ENCODE assay signal across 8 cellular contexts in the genomic region with DNA sequence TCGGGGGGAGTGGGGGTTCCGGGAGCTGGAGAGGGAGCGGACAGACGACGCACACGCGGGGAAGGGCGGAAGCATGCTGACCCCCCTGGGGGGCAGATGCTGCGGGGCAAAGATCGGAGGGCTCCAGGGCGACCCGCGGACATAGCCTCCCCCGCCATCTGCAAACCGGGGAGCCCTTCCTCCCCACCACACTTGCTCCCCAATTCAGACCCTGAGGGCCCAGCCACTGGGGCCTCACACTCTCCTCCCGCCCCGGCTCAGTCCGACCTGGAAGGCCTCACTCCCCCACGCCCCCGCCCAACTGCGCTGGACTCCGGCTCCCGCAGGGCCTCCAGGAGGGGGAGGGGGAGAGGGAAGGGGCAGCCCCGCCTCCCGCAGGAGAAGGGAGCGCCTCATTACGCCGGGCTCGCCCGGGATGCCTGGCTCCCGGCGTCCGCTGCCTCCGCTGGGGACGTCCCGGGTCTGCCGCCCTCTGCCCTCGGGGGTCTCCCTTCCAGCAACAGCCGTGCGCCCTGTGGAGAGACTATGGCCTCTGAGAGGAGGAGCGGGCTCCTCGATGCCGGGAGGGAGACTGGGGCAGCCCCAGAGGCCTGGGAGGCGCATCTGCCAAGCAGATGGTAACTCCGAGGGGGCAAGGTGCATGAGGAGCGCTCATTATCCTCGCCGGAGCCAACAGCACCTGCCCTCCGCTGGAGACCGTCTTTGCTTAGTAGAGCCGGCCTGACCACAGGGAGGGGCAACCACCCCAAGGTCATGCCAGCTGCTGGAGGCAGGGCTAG. TPM values are rescaled to one million over a fixed set of nuclear protein-coding genes. Genes with fewer than 3 reads are reported as not detected.
A peak's percentile ranks its signal among the peaks of the same experiment; 100 is the strongest.
DNase-seq lines count a peak whose midpoint lies in the region; ATAC-seq, FAIRE-seq and TF ChIP-seq lines count a peak whose summit lies in the region.

No MANE protein-coding gene starts in this region.

- POLR2A ChIA-PET in K562 (lab: Yijun Ruan, JAX): no interaction called here

- FAIRE-seq in K562 (lab: Jason Lieb, UNC): peak; percentile 49
- FAIRE-seq in H54 (lab: Jason Lieb, UNC): no peak

- TF ChIP-seq CTCF in K562 (IDR thresholded peaks at IDR 0.05 in 2 of 3, conservative IDR thresholded peaks at IDR 0.05 in 1 of 3; ENCODE audit: insufficient read depth in 2 of 3, low read depth in 1 of 3, low read length in 3 of 3): no peak
- TF ChIP-seq CTCF in MM.1S (IDR thresholded peaks at IDR 0.05; ENCODE audit: low read length): no peak

- H4K20me1 ChIP-seq in K562 (replicated peaks; ENCODE audit: control insufficient read depth, insufficient read depth, low read length) (peaks cover 6% of the 10 kb centered on the region), MM.1S (ENCODE audit: insufficient read depth, low read length) (no peaks in the 10 kb centered on the region)

- TF ChIP-seq POLR2A in K562 (conservative IDR thresholded peaks at IDR 0.05) (0 out of 2 replicates have a peak, but pooled peaks have one; percentile 42), H54 (IDR thresholded peaks at IDR 0.05; ENCODE audit: low read depth, low read length) (no peak)

- H3K4me1 ChIP-seq in ES-I3 (ENCODE audit: insufficient read depth, low read length) (peaks cover 27% of the 10 kb centered on the region), K562 (replicated peaks in 1 of 2; ENCODE audit: control insufficient read depth in 2 of 2, insufficient read depth in 2 of 2, low read length in 2 of 2) (peaks cover 0 to 35% of the 10 kb centered on the region in 2 experiments; a peak in 3 of 5 replicates), iPS DF 6.9 (ENCODE audit: control insufficient read depth, insufficient read depth, low read length) (peaks cover 2% of the 10 kb centered on the region), MM.1S (ENCODE audit: low read length) (no peaks in the 10 kb centered on the region)

- H3K27me3 ChIP-seq in K562 (ENCODE audit: control insufficient read depth in 2 of 2, insufficient read depth in 2 of 2, low read length in 2 of 2) (peaks cover 31 to 65% of the 10 kb centered on the region in 2 experiments), iPS DF 6.9 (ENCODE audit: control insufficient read depth, insufficient read depth, low read length) (peaks cover 15% of the 10 kb centered on the region), MM.1S (replicated peaks; ENCODE audit: insufficient read depth, low read length) (peaks cover 92% of the 10 kb centered on the region)

- peak; percentile 56 for DNase-seq in NCI-H226
- DNase-seq in K562 (ENCODE audit: extremely low read depth in 1 of 4, low spot score in 3 of 4): peak; percentile 78 to 93 (median 88)
- no peak for DNase-seq in iPS DF 6.9 (ENCODE audit: low read depth, low spot score)
- DNase-seq in renal cortical epithelial cell (ENCODE audit: low read depth): peak; percentile 48
- DNase-seq in MM.1S: no peak
- DNase-seq in H54 (ENCODE audit: insufficient read length, low spot score): no peak

- TF ChIP-seq RAD21 in K562 (CRISPR knock-in tag; conservative IDR thresholded peaks at IDR 0.05 in 1 of 2, IDR thresholded peaks at IDR 0.05 in 1 of 2): no peak

- H3K9me3 ChIP-seq in ES-I3 (ENCODE audit: control insufficient read depth, insufficient read depth, low read length) (no peaks in the 10 kb centered on the region), K562 (replicated peaks; ENCODE audit: control insufficient read depth, insufficient read depth, low read depth, low read length) (no peaks in the 10 kb centered on the region; the same call in 1 of the 2 replicates), iPS DF 6.9 (ENCODE audit: control insufficient read depth, insufficient read depth, low read length) (no peaks in the 10 kb centered on the region), MM.1S (replicated peaks; ENCODE audit: insufficient read depth, low read length) (no peaks in the 10 kb centered on the region)

- H3K4me2 ChIP-seq in K562 (ENCODE audit: insufficient read depth, low read length) (peak overlapping the region; percentile 87), MM.1S (ENCODE audit: low read depth, low read length) (no peak overlapping the region)

- peak overlapping the region; percentile 51; the same call in 1 of the 3 replicates for H3K27ac ChIP-seq in K562 (ENCODE audit: extremely low read depth, low read depth, low read length)
- no peak overlapping the region for H3K27ac ChIP-seq in iPS DF 6.9 (ENCODE audit: low read length)
- no peak overlapping the region for H3K27ac ChIP-seq in MM.1S (ENCODE audit: low read length)

- no TSS peak for BruUV-seq in K562 (replicated peaks; lab: Mats Ljungman, UMichigan)

- WGBS in K562 (ENCODE audit: insufficient coverage, low coverage, missing lambda C conversion rate): 16% methylated on average over 35 of the region's 51 CpGs
- WGBS in iPS DF 6.9 (ENCODE audit: insufficient coverage, insufficient read length): no CpG with 5 or more reads among the region's 51 CpGs

- H3K9ac ChIP-seq in ES-I3 (ENCODE audit: low read depth, low read length) (peak overlapping the region; percentile 83), K562 (ENCODE audit: insufficient read depth in 1 of 2, low read depth in 2 of 2, low read length in 2 of 2) (peak overlapping the region; percentile 63 to 88), MM.1S (ENCODE audit: low read length) (no peak overlapping the region)

- no peaks in the 10 kb centered on the region for H3K9me2 ChIP-seq in MM.1S (replicated peaks; ENCODE audit: insufficient read depth, low read length)

- no peaks in the 10 kb centered on the region for H3F3A ChIP-seq in MM.1S (ENCODE audit: insufficient read depth, low read length)

- no peaks in the 10 kb centered on the region for H3K79me2 ChIP-seq in K562 (ENCODE audit: control insufficient read depth, insufficient read depth, low read length)
- no peaks in the 10 kb centered on the region for H3K79me2 ChIP-seq in MM.1S (ENCODE audit: low read length)

- H2AFZ ChIP-seq in K562 (ENCODE audit: low read depth, low read length) (peak overlapping the region; percentile 83), MM.1S (ENCODE audit: low read length) (no peak overlapping the region)

- ATAC-seq in K562: peak; percentile 86
- no peak for ATAC-seq in HG03108 (IDR thresholded peaks at IDR 0.05; ENCODE audit: unreplicated experiment)

- CTCF ChIA-PET in K562 (lab: Yijun Ruan, JAX; ENCODE audit: low intra/inter-chr PET ratio): no interaction called here

- H3K9me1 ChIP-seq in K562 (ENCODE audit: control insufficient read depth, insufficient read depth, low read length): no peaks in the 10 kb centered on the region

- H3K4me3 ChIP-seq in K562 (peak overlapping the region; percentile 49), iPS DF 6.9 (ENCODE audit: low read length) (peak overlapping the region; percentile 80), MM.1S (ENCODE audit: low read length) (no peak overlapping the region)

- H3K36me3 ChIP-seq in ES-I3 (ENCODE audit: insufficient read depth, low read length) (no peaks in the 10 kb centered on the region), K562 (ENCODE audit: control insufficient read depth, insufficient read depth, low read length) (no peaks in the 10 kb centered on the region), iPS DF 6.9 (ENCODE audit: control insufficient read depth, insufficient read depth, low read length) (no peaks in the 10 kb centered on the region), MM.1S (replicated peaks; ENCODE audit: insufficient read depth, low read length) (no peaks in the 10 kb centered on the region)

- intact Hi-C loops in K562 (cut with micrococcal nuclease): no loop called here

- in situ Hi-C loops in K562 (cut with MboI): no loop called here

- no peak for TF ChIP-seq EP300 in K562 (IDR thresholded peaks at IDR 0.05; ENCODE audit: low read length)

RNA-seq across cellular contexts. Expression of a gene that starts 0.6 kb away (rescaled TPM):
- 1.1 and 1.2 TPM in 2 replicates for total RNA-seq in K562 (2011; cell fraction: chromatin; rRNA removed; ENCODE audit: low replicate concordance)
- total RNA-seq in K562 (2011; cell fraction: nucleolus; rRNA removed): 0.17 and 1.2 TPM in 2 replicates
- 0.81 and 2.7 TPM in 2 replicates for total RNA-seq in K562 (2011; cell fraction: nucleoplasm; rRNA removed)
- total RNA-seq in K562 (2014; rRNA removed) (0.09 and 0.24 TPM in 2 replicates), K562 (2014; rRNA removed; fragmentation: Illumina TruSeq; extraction: Trizol) (0.15 and 0.22 TPM in 2 replicates), K562 (2015; rRNA removed; fragmentation: Illumina TruSeq; extraction: Trizol) (0.15 and 0.25 TPM in 2 replicates), K562 (2021) (1.4 and 2.1 TPM in 2 replicates), renal cortical epithelial cell (18.6 and 35.8 TPM in 2 replicates)
- polyA plus RNA-seq in K562 (2011; rRNA removed) (0.27 and 0.47 TPM in 2 replicates), K562 (2014; fragmentation: Illumina TruSeq; extraction: Trizol) (0.74 and 1.1 TPM in 2 replicates), K562 (2014; fragmentation: Nextera tagmentation; extraction: Ambion mirVana) (under 1 TPM; 0.20 to 0.34 TPM), K562 (2014; rRNA removed) (0.45 and 0.52 TPM in 2 replicates)
- polyA plus RNA-seq in K562 (2011; cell fraction: cytosol; rRNA removed): 0.27 and 0.28 TPM in 2 replicates
- 0.32 and 0.84 TPM in 2 replicates for polyA plus RNA-seq in K562 (2011; cell fraction: nucleus; rRNA removed)
- 1.7 and 2.2 TPM in 2 replicates for polyA plus RNA-seq in K562 (2012)
- 0.24 and 0.32 TPM in 2 replicates for polyA minus RNA-seq in K562 (2011; rRNA and poly(A)+ RNA removed)
- polyA minus RNA-seq in K562 (2011; cell fraction: cytosol; rRNA and poly(A)+ RNA removed): 0.38 and 0.55 TPM in 2 replicates
- polyA minus RNA-seq in K562 (2011; cell fraction: nucleus; rRNA and poly(A)+ RNA removed): 0.11 and 0.27 TPM in 2 replicates

RNA-seq across cellular contexts. Expression of a gene that starts 21.3 kb away (rescaled TPM):
- 13.4 and 41.5 TPM in 2 replicates for total RNA-seq in K562 (2011; cell fraction: chromatin; rRNA removed; ENCODE audit: low replicate concordance)
- total RNA-seq in K562 (2011; cell fraction: nucleolus; rRNA removed): 54.0 and 57.2 TPM in 2 replicates
- 39.6 and 40.0 TPM in 2 replicates for total RNA-seq in K562 (2011; cell fraction: nucleoplasm; rRNA removed)
- total RNA-seq in K562 (2014; rRNA removed) (20.1 and 25.0 TPM in 2 replicates), K562 (2014; rRNA removed; fragmentation: Illumina TruSeq; extraction: Trizol) (12.7 and 14.5 TPM in 2 replicates), K562 (2015; rRNA removed; fragmentation: Illumina TruSeq; extraction: Trizol) (18.6 and 18.7 TPM in 2 replicates), K562 (2021) (32.9 and 34.6 TPM in 2 replicates), renal cortical epithelial cell (31.6 and 66.7 TPM in 2 replicates)
- polyA plus RNA-seq in K562 (2011; rRNA removed) (19.3 and 21.6 TPM in 2 replicates), K562 (2014; fragmentation: Illumina TruSeq; extraction: Trizol) (26.2 and 26.5 TPM in 2 replicates), K562 (2014; fragmentation: Nextera tagmentation; extraction: Ambion mirVana) (10 to 100 TPM; 10.4 to 14.7 TPM), K562 (2014; rRNA removed) (22.0 and 23.7 TPM in 2 replicates)
- 22.4 and 29.8 TPM in 2 replicates for polyA plus RNA-seq in K562 (2011; cell fraction: cytosol; rRNA removed)
- polyA plus RNA-seq in K562 (2011; cell fraction: nucleus; rRNA removed): 16.2 and 16.7 TPM in 2 replicates
- polyA plus RNA-seq in K562 (2012): 25.8 and 26.7 TPM in 2 replicates
- 14.0 and 16.3 TPM in 2 replicates for polyA minus RNA-seq in K562 (2011; rRNA and poly(A)+ RNA removed)
- polyA minus RNA-seq in K562 (2011; cell fraction: cytosol; rRNA and poly(A)+ RNA removed): 16.0 and 19.4 TPM in 2 replicates
- polyA minus RNA-seq in K562 (2011; cell fraction: nucleus; rRNA and poly(A)+ RNA removed): 10.5 and 15.2 TPM in 2 replicates

Comparison
In these comparisons a context has a peak if more than half of its experiments do, and no peak if none do; other contexts are left out.
1. DNase-seq: peak in NCI-H226 (single experiment), K562 (4 of 4) and renal cortical epithelial cell (single experiment); none in iPS DF 6.9 (single experiment), MM.1S (single experiment) and H54 (single experiment).